Comparison of ENCODE assay signal across 8 cellular contexts in genomic region chr2:39127973-39128372, GRCh38. TPM values are rescaled to one million over a fixed set of nuclear protein-coding genes. Genes with fewer than 3 reads are reported as not detected.
DNase-seq lines count a peak whose midpoint lies in the region; ATAC-seq and TF ChIP-seq lines count a peak whose summit lies in the region.

No MANE protein-coding gene starts in this region.

- H4K20me1 ChIP-seq in SK-N-SH (ENCODE audit: insufficient read depth), result no peaks in the 10 kb centered on the region

- in situ Hi-C loops in brain microvascular endothelial cell (cut with HindIII; ENCODE audit: low pct_ligation_motif_present, low sequenced_read_pairs), result no loop called here

- H3K9me2 ChIP-seq in SK-N-SH, result no peaks in the 10 kb centered on the region

- no peaks in the 10 kb centered on the region for H3K9me3 Mint-ChIP-seq in stimulated activated naive CD8-positive, alpha-beta T cell treated with anti-CD3 and anti-CD28 coated beads, Interleukin-15, amount 100 ng/mL, for 72 hours

- no peaks in the 10 kb centered on the region for H3K27me3 Mint-ChIP-seq in stimulated activated naive CD8-positive, alpha-beta T cell treated with anti-CD3 and anti-CD28 coated beads, Interleukin-15, amount 100 ng/mL, for 72 hours

- peak overlapping the region in 1 of 2 experiments; percentile 66; a peak in 2 of 4 replicates for H3K27ac ChIP-seq in SK-N-SH (ENCODE audit: low read depth in 2 of 2, low read length in 1 of 2)
- H3K27ac ChIP-seq in brain microvascular endothelial cell, result peak overlapping the region; percentile 68
- H3K27ac ChIP-seq in heart right ventricle, result peak overlapping the region in 1 of 10 donors; percentile 64

- peak overlapping the region; percentile 43 to 49 for H3K4me3 Mint-ChIP-seq in stimulated activated naive CD8-positive, alpha-beta T cell treated with anti-CD3 and anti-CD28 coated beads, Interleukin-15, amount 100 ng/mL, for 72 hours

- peak; percentile 71 for DNase-seq in SK-N-SH
- no peak for DNase-seq in brain microvascular endothelial cell
- peak; percentile 66 to 79 for DNase-seq in stimulated activated naive CD8-positive, alpha-beta T cell treated with anti-CD3 and anti-CD28 coated beads, Interleukin-15, amount 100 ng/mL, for 72 hours
- DNase-seq in NCI-H1105 treated with DMSO at 0.1 percent for 48 hours (lab: John Stamatoyannopoulos, UW), result no peak
- no peak for DNase-seq in heart right ventricle
- no peak for DNase-seq in NCI-H2081 treated with DMSO at 0.1 percent for 48 hours (lab: John Stamatoyannopoulos, UW)

- H3K27ac Mint-ChIP-seq in stimulated activated naive CD8-positive, alpha-beta T cell treated with anti-CD3 and anti-CD28 coated beads, Interleukin-15, amount 100 ng/mL, for 72 hours, result peak overlapping the region; percentile 59 to 87

- 18% methylated on average over 1 of the region's 1 CpG for WGBS in SK-N-SH (ENCODE audit: low lambda C conversion rate)
- WGBS in heart right ventricle, 2 donors, result 72 to 89% methylated on average over 1 of the region's 1 CpG

- ATAC-seq in GM18867 (IDR thresholded peaks at IDR 0.05; ENCODE audit: unreplicated experiment) (peak; percentile 62), HG02870 (IDR thresholded peaks at IDR 0.05; ENCODE audit: unreplicated experiment) (peak; percentile 38), heart right ventricle (no peak)
- peak; percentile 71 for ATAC-seq in stimulated activated naive CD8-positive, alpha-beta T cell treated with anti-CD3 and anti-CD28 coated beads, Interleukin-15, amount 100 ng/mL, for 72 hours

- H3K27me3 ChIP-seq in SK-N-SH (ENCODE audit: insufficient read depth), result no peaks in the 10 kb centered on the region
- H3K27me3 ChIP-seq in brain microvascular endothelial cell (replicated peaks), result no peaks in the 10 kb centered on the region
- H3K27me3 ChIP-seq in heart right ventricle, result no peaks in the 10 kb centered on the region

- H3K36me3 ChIP-seq in SK-N-SH (replicated peaks in 1 of 2; ENCODE audit: control insufficient read depth in 1 of 2, insufficient read depth in 2 of 2, low read length in 1 of 2), result no peaks in the 10 kb centered on the region
- no peaks in the 10 kb centered on the region for H3K36me3 ChIP-seq in brain microvascular endothelial cell (replicated peaks)
- H3K36me3 ChIP-seq in heart right ventricle, result no peaks in the 10 kb centered on the region

- intact Hi-C loops in heart right ventricle (cut with DNase I), result loop anchor here in 4 of 10 donors (10.0 kb wide), 3 partner anchors 63 to 597 kb away; no protein-coding TSS in a partner anchor

- no peak overlapping the region for H3K4me2 ChIP-seq in SK-N-SH

- no peak for TF ChIP-seq RAD21 in SK-N-SH (IDR thresholded peaks at IDR 0.05; ENCODE audit: low read length)

- H3K4me1 Mint-ChIP-seq in stimulated activated naive CD8-positive, alpha-beta T cell treated with anti-CD3 and anti-CD28 coated beads, Interleukin-15, amount 100 ng/mL, for 72 hours, result peaks cover 63% of the 10 kb centered on the region

- H3K79me2 ChIP-seq in SK-N-SH (ENCODE audit: insufficient read depth), result no peaks in the 10 kb centered on the region; the same call in 1 of the 2 replicates

- peaks cover 2% of the 10 kb centered on the region for H3F3A ChIP-seq in SK-N-SH (replicated peaks; ENCODE audit: insufficient read depth)

- TF ChIP-seq CTCF in SK-N-SH (IDR thresholded peaks at IDR 0.05) (no peak), brain microvascular endothelial cell (IDR thresholded peaks at IDR 0.05; ENCODE audit: low read depth, low read length, missing control alignments) (no peak), heart right ventricle (IDR thresholded peaks at IDR 0.05) (no peak)

- no peak overlapping the region for H3K4me3 ChIP-seq in SK-N-SH (ENCODE audit: low read depth in 2 of 2, low read length in 1 of 2)
- H3K4me3 ChIP-seq in brain microvascular endothelial cell (ENCODE audit: low read depth, low read length), result no peak overlapping the region
- no peak overlapping the region for H3K4me3 ChIP-seq in heart right ventricle

- no peak overlapping the region for H2AFZ ChIP-seq in SK-N-SH (ENCODE audit: low read depth)

- TF ChIP-seq EP300 in SK-N-SH (IDR thresholded peaks at IDR 0.05; ENCODE audit: borderline replicate concordance in 1 of 2, low read depth in 1 of 2, low read length in 1 of 2), result peak in 1 of 2 experiments; percentile 63; a peak in 1 of 4 replicates

- CTCF ChIA-PET in SK-N-SH (lab: Yijun Ruan, JAX), result interaction anchor here (0.7 to 8.1 kb wide), 10 partner anchors 9 to 200 kb away, joined by 3 to 76 read pairs (median 3); no protein-coding TSS in a partner anchor

- H3K9ac ChIP-seq in SK-N-SH, result no peak overlapping the region

- H3K9me3 ChIP-seq in SK-N-SH (no peaks in the 10 kb centered on the region), heart right ventricle (no peaks in the 10 kb centered on the region)

- POLR2A ChIA-PET in SK-N-SH (lab: Yijun Ruan, JAX), result no interaction called here

- H3K4me1 ChIP-seq in SK-N-SH (ENCODE audit: control insufficient read depth in 1 of 2, insufficient read depth in 2 of 2, low read depth in 1 of 2, low read length in 1 of 2) (peaks cover 0 to 24% of the 10 kb centered on the region in 2 experiments; a peak in 3 of 4 replicates), heart right ventricle (peaks cover 0 to 40% (median 14%) of the 10 kb centered on the region in 9 donors)

TF ChIP-seq in SK-N-SH, 30 proteins besides CTCF, POLR2A, EP300 and RAD21:
- TF ChIP-seq JUND (IDR thresholded peaks at IDR 0.05) (no peak), RCOR1 (IDR thresholded peaks at IDR 0.05; ENCODE audit: low read length) (peak; percentile 80), CHD2 (IDR thresholded peaks at IDR 0.05; ENCODE audit: low read length, partially characterized antibody) (peak; percentile 71), MXI1 (IDR thresholded peaks at IDR 0.05; ENCODE audit: low read depth, low read length) (peak; percentile 64), GATA2 (CRISPR knock-in tag; IDR thresholded peaks at IDR 0.05) (peak; percentile 93), FOXJ3 (CRISPR knock-in tag; IDR thresholded peaks at IDR 0.05) (0 out of 2 replicates have a peak, but pooled peaks have one; percentile 66), SMC3 (IDR thresholded peaks at IDR 0.05; ENCODE audit: low read depth, low read length) (no peak), PBX3 (IDR thresholded peaks at IDR 0.05) (no peak), ELF1 (IDR thresholded peaks at IDR 0.05) (no peak), TCF12 (IDR thresholded peaks at IDR 0.05) (peak; percentile 32; the same call in 1 of the 2 replicates), YY1 (IDR thresholded peaks at IDR 0.05; ENCODE audit: low read depth) (no peak), USF1 (IDR thresholded peaks at IDR 0.05; ENCODE audit: borderline replicate concordance, low read depth) (no peak)

RNA-seq across cellular contexts. Expression of gene SOS1, which starts 7.1 kb away (rescaled TPM):
- polyA plus RNA-seq in SK-N-SH (2012; rRNA removed), result 12.8 and 14.6 TPM in 2 replicates
- polyA plus RNA-seq in SK-N-SH (2012; cell fraction: cytosol; rRNA removed), result 10.8 and 12.0 TPM in 2 replicates
- 9.7 and 30.1 TPM in 2 replicates for polyA plus RNA-seq in SK-N-SH (2012; cell fraction: nucleus; rRNA removed)
- 10 to 100 TPM; 20.6 to 37.8 (median 23.8) TPM for total RNA-seq in heart right ventricle
- polyA plus RNA-seq in heart right ventricle, result 1 to 10 TPM; 5.8 to 7.8 TPM

Comparison
In these comparisons a context has a peak if more than half of its experiments do, and no peak if none do; other contexts are left out.
1. ATAC-seq: peak in GM18867 (single experiment), HG02870 (single experiment) and stimulated activated naive CD8-positive, alpha-beta T cell treated with anti-CD3 and anti-CD28 coated beads, Interleukin-15, amount 100 ng/mL, for 72 hours (single experiment); none in heart right ventricle (0 of 8).
2. DNase-seq: peak in SK-N-SH (single experiment) and stimulated activated naive CD8-positive, alpha-beta T cell treated with anti-CD3 and anti-CD28 coated beads, Interleukin-15, amount 100 ng/mL, for 72 hours (2 of 2); none in brain microvascular endothelial cell (single experiment), NCI-H1105 treated with DMSO at 0.1 percent for 48 hours (single experiment), heart right ventricle (0 of 2) and NCI-H2081 treated with DMSO at 0.1 percent for 48 hours (single experiment).